ENCODE assay signal across 8 cellular contexts in genomic region chr2:219498280-219499057, GRCh38. TPM values are rescaled to one million over a fixed set of nuclear protein-coding genes. Genes with fewer than 3 reads are reported as not detected.
DNase-seq lines count a peak whose midpoint lies in the region; ATAC-seq and TF ChIP-seq lines count a peak whose summit lies in the region.

Gene GMPPA, plus strand, starts transcription at chr2:219498891. Its CDS starts 1,085 bp downstream, at chr2:219499976.

- H3K4me1 Mint-ChIP-seq in osteocyte (ENCODE audit: unreplicated experiment) = peaks cover 25% of the 10 kb centered on the region

- H3K36me3 Mint-ChIP-seq in osteocyte (ENCODE audit: unreplicated experiment) = peaks cover 4% of the 10 kb centered on the region

- H3K4me3 ChIP-seq in GM12864 (ENCODE audit: low read depth, low read length) (peak within 1 kb of the TSS; percentile 88), thymus (ENCODE audit: low read length) (peak within 1 kb of the TSS; percentile 56)

- H3K9me3 ChIP-seq in thymus (ENCODE audit: control insufficient read depth) = no peaks in the 10 kb centered on the region

- peak within 1 kb of the TSS; percentile 47 for H3K27ac ChIP-seq in thymus (ENCODE audit: low read depth)

- WGBS in thymus = 1% methylated on average over 49 of the region's 49 CpGs

- no peaks in the 10 kb centered on the region for H3K9me3 Mint-ChIP-seq in osteocyte (ENCODE audit: unreplicated experiment)

- no peaks in the 10 kb centered on the region for H3K36me3 ChIP-seq in thymus (ENCODE audit: control insufficient read depth, insufficient read depth)

- H3K4me3 Mint-ChIP-seq in osteocyte (ENCODE audit: unreplicated experiment) = peak within 1 kb of the TSS; percentile 97

- H3K27me3 Mint-ChIP-seq in osteocyte (ENCODE audit: unreplicated experiment) = no peaks in the 10 kb centered on the region

- TF ChIP-seq CTCF in GM12864 (IDR thresholded peaks at IDR 0.05; ENCODE audit: low read depth, low read length, missing control alignments) (no peak), osteocyte (IDR thresholded peaks at IDR 0.05) (peak; percentile 9)

- DNase-seq in GM12864 (ENCODE audit: low read depth) (peak; percentile 95), NCI-H1417 (lab: John Stamatoyannopoulos, UW) (peak; percentile 87 to 97 (median 92)), SW 1271 (lab: John Stamatoyannopoulos, UW) (peak; percentile 96 to 97), head of caudate nucleus (peak; percentile 87 to 98 (median 95)), osteocyte (ENCODE audit: extremely low spot score, unreplicated experiment) (peak; percentile 97)
- DNase-seq in activated naive CD8-positive, alpha-beta T cell treated with anti-CD3 and anti-CD28 coated beads, Interleukin-2, amount 50 U/mL, for 16 hours (ENCODE audit: low read depth, low spot score) = peak; percentile 87

- intact Hi-C loops in head of caudate nucleus (cut with DNase I) = no loop called here

- peak within 1 kb of the TSS; percentile 99 for H3K27ac Mint-ChIP-seq in osteocyte (ENCODE audit: unreplicated experiment)

- peak; percentile 94 for ATAC-seq in HG02759 (IDR thresholded peaks at IDR 0.05; ENCODE audit: unreplicated experiment)

- H3K27me3 ChIP-seq in thymus (ENCODE audit: control insufficient read depth, insufficient read depth) = peaks cover 34% of the 10 kb centered on the region

- peaks cover 9% of the 10 kb centered on the region for H3K4me1 ChIP-seq in thymus (ENCODE audit: control insufficient read depth, insufficient read depth, low read length)

RNA-seq across cellular contexts. Expression of gene GMPPA, which starts in this region (rescaled TPM):
- 41.4 and 42.5 TPM in 2 replicates for total RNA-seq in osteocyte
- 32.7 TPM for polyA plus RNA-seq in thymus

Comparison
In these comparisons a context has a peak if more than half of its experiments do, and no peak if none do; other contexts are left out.
1. Peak in every context shown above with its lines: DNase-seq, ATAC-seq, H3K4me3 ChIP-seq and H3K27ac ChIP-seq.